29 cellular contexts compared by ENCODE assay signal in genomic region chr15:95475067-95475466, GRCh38.
"Had no signal": no experiment of that assay in that cellular context is flagged by ENCODE, and none has a peak within 500 bp of the region (broad histone marks: within the 10 kb centered on the region; RNA-seq: fewer than 3 reads in every experiment).

No MANE protein-coding gene starts in this region.

- H3K4me1 Mint-ChIP-seq: immature natural killer cell; naive thymus-derived CD4-positive, alpha-beta T cell; stimulated activated memory B cell treated with anti-CD40 and anti-IgM and Interleukin-4, amounts not matched to agents 10 μg/mL and 1 μg/mL and 100 μg/mL, for 72 hours; stimulated activated naive CD8-positive, alpha-beta T cell treated with anti-CD3 and anti-CD28 coated beads, Interleukin-15, amount 100 ng/mL, for 72 hours had no signal

- H3K27me3 ChIP-seq: heart left ventricle, left lung, ovary, right atrium auricular region, right lobe of liver, tibial artery, vagina had no signal

- H3K27me3 Mint-ChIP-seq: stimulated activated memory B cell treated with anti-CD40 and anti-IgM and Interleukin-4, amounts not matched to agents 10 μg/mL and 1 μg/mL and 100 μg/mL, for 72 hours; type B pancreatic cell had no signal

- H3K4me1 ChIP-seq: right lobe of liver, vagina had no signal

- H3K4me3 ChIP-seq: heart left ventricle, left lung, lower lobe of right lung, ovary, right atrium auricular region, right lobe of liver, smooth muscle cell, tibial artery, vagina had no signal

- H3K27ac Mint-ChIP-seq: immature natural killer cell; mesothelial cell of epicardium; naive thymus-derived CD4-positive, alpha-beta T cell; natural killer cell treated with Interleukin-12 subunit alpha and Interleukin-12 subunit beta and Interleukin-15 and Interleukin-18, amount 100 ng/mL, for 72 hours; progenitor cell of endocrine pancreas; stimulated activated memory B cell treated with anti-CD40 and anti-IgM and Interleukin-4, amounts not matched to agents 10 μg/mL and 1 μg/mL and 100 μg/mL, for 72 hours; stimulated activated naive CD8-positive, alpha-beta T cell treated with anti-CD3 and anti-CD28 coated beads, Interleukin-15, amount 100 ng/mL, for 72 hours; type B pancreatic cell had no signal

- H3K9me3 ChIP-seq: heart left ventricle, left lung, lower lobe of right lung, ovary, right atrium auricular region, right lobe of liver, tibial artery, vagina had no signal

- H3K36me3 ChIP-seq: heart left ventricle, left lung, lower lobe of right lung, ovary, right atrium auricular region, right lobe of liver, tibial artery, vagina had no signal

- H3K4me3 Mint-ChIP-seq: immature natural killer cell; mesothelial cell of epicardium; naive thymus-derived CD4-positive, alpha-beta T cell; natural killer cell treated with Interleukin-12 subunit alpha and Interleukin-12 subunit beta and Interleukin-15 and Interleukin-18, amount 100 ng/mL, for 72 hours; neural crest cell; stimulated activated memory B cell treated with anti-CD40 and anti-IgM and Interleukin-4, amounts not matched to agents 10 μg/mL and 1 μg/mL and 100 μg/mL, for 72 hours; stimulated activated naive CD8-positive, alpha-beta T cell treated with anti-CD3 and anti-CD28 coated beads, Interleukin-15, amount 100 ng/mL, for 72 hours; type B pancreatic cell had no signal

- ATAC-seq: heart left ventricle; left colon; left lung; lower lobe of right lung; naive thymus-derived CD4-positive, alpha-beta T cell; natural killer cell treated with Interleukin-12 subunit alpha and Interleukin-12 subunit beta and Interleukin-15 and Interleukin-18, amount 100 ng/mL, for 72 hours; right lobe of liver; stimulated activated memory B cell treated with anti-CD40 and anti-IgM and Interleukin-4, amounts not matched to agents 10 μg/mL and 1 μg/mL and 100 μg/mL, for 72 hours; stimulated activated naive CD8-positive, alpha-beta T cell treated with anti-CD3 and anti-CD28 coated beads, Interleukin-15, amount 100 ng/mL, for 72 hours had no signal

- H3K9me3 Mint-ChIP-seq: mesothelial cell of epicardium; naive thymus-derived CD4-positive, alpha-beta T cell; natural killer cell treated with Interleukin-12 subunit alpha and Interleukin-12 subunit beta and Interleukin-15 and Interleukin-18, amount 100 ng/mL, for 72 hours; neural crest cell; stimulated activated naive CD8-positive, alpha-beta T cell treated with anti-CD3 and anti-CD28 coated beads, Interleukin-15, amount 100 ng/mL, for 72 hours; type B pancreatic cell had no signal

- H3K27ac ChIP-seq: left lung, lower lobe of right lung, right atrium auricular region, right lobe of liver, vagina had no signal

- DNase-seq: heart left ventricle; hypothalamus; immature natural killer cell; kidney; left colon; left lung; lower lobe of right lung; mammary epithelial cell; mesenchymal stem cell; naive thymus-derived CD4-positive, alpha-beta T cell; ovary; right lobe of liver; stimulated activated CD4-positive, alpha-beta T cell treated with anti-CD3 and anti-CD28 coated beads, Interleukin-1b, Interleukin-23, amount 100 ng/mL, for 48 hours; stimulated activated CD4-positive, alpha-beta T cell treated with anti-CD3 and anti-CD28 coated beads, Interleukin-2, amount 100 ng/mL, for 48 hours; stimulated activated CD4-positive, alpha-beta T cell treated with anti-CD3 and anti-CD28 coated beads, Interleukin-4, amount 100 ng/mL, for 4 hours; stimulated activated CD8-positive, alpha-beta memory T cell treated with anti-CD3 and anti-CD28 coated beads, Interleukin-4, amount 100 ng/mL, for 48 hours; stimulated activated naive CD4-positive, alpha-beta T cell treated with Interleukin-2 at 50 U/mL for 16 hours; stimulated activated naive CD8-positive, alpha-beta T cell treated with anti-CD3 and anti-CD28 coated beads, Interleukin-15, amount 100 ng/mL, for 72 hours; substantia nigra; tibial artery had no signal

- H3K36me3 Mint-ChIP-seq: mesothelial cell of epicardium; naive thymus-derived CD4-positive, alpha-beta T cell; natural killer cell treated with Interleukin-12 subunit alpha and Interleukin-12 subunit beta and Interleukin-15 and Interleukin-18, amount 100 ng/mL, for 72 hours; stimulated activated memory B cell treated with anti-CD40 and anti-IgM and Interleukin-4, amounts not matched to agents 10 μg/mL and 1 μg/mL and 100 μg/mL, for 72 hours; type B pancreatic cell had no signal
